9 cellular contexts compared by ENCODE assay signal in genomic region chr2:152499921-152500320, GRCh38.
DNase-seq lines count a peak whose midpoint lies in the region; ATAC-seq, FAIRE-seq and TF ChIP-seq lines count a peak whose summit lies in the region.
"Had no signal": no experiment of that assay in that cellular context is flagged by ENCODE, and none has a peak within 500 bp of the region (broad histone marks: within the 10 kb centered on the region; RNA-seq: fewer than 3 reads in every experiment).

No MANE protein-coding gene starts in this region.

- H3K18ac ChIP-seq in mesenchymal stem cell (ENCODE audit: low read depth in 1 of 2, low read length in 2 of 2): no peak overlapping the region

- H3K36me3 ChIP-seq in mammary epithelial cell (ENCODE audit: insufficient read depth, low read length): no peaks in the 10 kb centered on the region
- H3K36me3 ChIP-seq in mesenchymal stem cell (ENCODE audit: control insufficient read depth in 1 of 2, insufficient read depth in 2 of 2, low read depth in 1 of 2, low read length in 2 of 2): no peaks in the 10 kb centered on the region
- no peaks in the 10 kb centered on the region for H3K36me3 ChIP-seq in upper lobe of right lung

- TF ChIP-seq CTCF in MCF 10A (IDR thresholded peaks at IDR 0.05; ENCODE audit: unreplicated experiment): no peak
- TF ChIP-seq CTCF in mammary epithelial cell (conservative IDR thresholded peaks at IDR 0.05 in 1 of 2, IDR thresholded peaks at IDR 0.05 in 1 of 2; ENCODE audit: extremely low read depth in 1 of 2, insufficient read depth in 1 of 2, low read depth in 1 of 2, low read length in 2 of 2): no peak
- TF ChIP-seq CTCF in coronary artery (IDR thresholded peaks at IDR 0.05): no peak
- TF ChIP-seq CTCF in upper lobe of right lung (IDR thresholded peaks at IDR 0.05): no peak

- peaks cover 14% of the 10 kb centered on the region for H3K9me3 Mint-ChIP-seq in MCF 10A (ENCODE audit: unreplicated experiment)
- H3K9me3 Mint-ChIP-seq: activated naive CD4-positive, alpha-beta T cell treated with anti-CD3 and anti-CD28 coated beads, Interleukin-2, amount 50 U/mL, for 72 hours had no signal

- WGBS in mammary epithelial cell (ENCODE audit: low coverage, missing lambda C conversion rate): 100% methylated on average over 2 of the region's 2 CpGs
- 5% methylated on average over 1 of the region's 2 CpGs for WGBS in mesenchymal stem cell

- dilution Hi-C loops in mammary epithelial cell (cut with HindIII; ENCODE audit: low sequenced_read_pairs): no loop called here

- H4K8ac ChIP-seq in mesenchymal stem cell (ENCODE audit: low read length): no peak overlapping the region

- H3K4ac ChIP-seq in mesenchymal stem cell (ENCODE audit: low read depth in 1 of 2, low read length in 2 of 2): no peak overlapping the region

- H3K9me3 ChIP-seq in mammary epithelial cell (replicated peaks; ENCODE audit: insufficient read depth, low read length) (no peaks in the 10 kb centered on the region), mesenchymal stem cell (ENCODE audit: control insufficient read depth, low read length) (no peaks in the 10 kb centered on the region), upper lobe of right lung (no peaks in the 10 kb centered on the region)

- H4K91ac ChIP-seq in mesenchymal stem cell (ENCODE audit: low read length): no peak overlapping the region

- H2BK5ac ChIP-seq in mesenchymal stem cell (ENCODE audit: low read depth, low read length, poor library complexity, severe bottlenecking): peak overlapping the region; percentile 21

- peak overlapping the region; percentile 56 for H3K4me3 Mint-ChIP-seq in MCF 10A (ENCODE audit: unreplicated experiment)

- H3K79me2 ChIP-seq in mammary epithelial cell (ENCODE audit: insufficient read depth, low read length): peaks cover 97% of the 10 kb centered on the region

- H3K14ac ChIP-seq in mesenchymal stem cell (ENCODE audit: low read length in 2 of 2): no peak overlapping the region

- H3K9ac ChIP-seq in mammary epithelial cell (ENCODE audit: insufficient read depth, low read length): no peak overlapping the region
- H3K9ac ChIP-seq in mesenchymal stem cell (ENCODE audit: low read length): peak overlapping the region; percentile 75

- H2BK15ac ChIP-seq in mesenchymal stem cell (ENCODE audit: low read depth, poor library complexity, severe bottlenecking): no peak overlapping the region

- FAIRE-seq in H54 (lab: Jason Lieb, UNC) (no peak), GM19239 (lab: Jason Lieb, UNC) (no peak)

- intact Hi-C loops in MCF 10A (cut with micrococcal nuclease) (no loop called here), mammary epithelial cell (cut with micrococcal nuclease) (no loop called here), upper lobe of right lung (cut with DNase I) (no loop called here)

- no peak overlapping the region for H2BK120ac ChIP-seq in mesenchymal stem cell (ENCODE audit: low read depth, low read length)

- peaks cover 19% of the 10 kb centered on the region for H3K79me1 ChIP-seq in mesenchymal stem cell (replicated peaks; ENCODE audit: low read length, poor library complexity, severe bottlenecking)

- POLR2A ChIA-PET in MCF 10A (lab: Yijun Ruan, JAX): interaction anchor here (0.9 to 6.6 kb wide), 19 partner anchors 8 to 324 kb away, joined by 3 to 55 read pairs (median 5); partner anchors contain the start of genes FMNL2 and PRPF40A

- no peak overlapping the region for H2BK12ac ChIP-seq in mesenchymal stem cell (ENCODE audit: low read length in 2 of 2)

- no peak overlapping the region for H3K4me2 ChIP-seq in mammary epithelial cell (ENCODE audit: insufficient read depth, low read depth, low read length)
- H3K4me2 ChIP-seq in mesenchymal stem cell (ENCODE audit: low read length, poor library complexity, severe bottlenecking): no peak overlapping the region

- peak overlapping the region; percentile 52 for H3K27ac Mint-ChIP-seq in MCF 10A (ENCODE audit: low read depth, unreplicated experiment)
- H3K27ac Mint-ChIP-seq: activated naive CD4-positive, alpha-beta T cell treated with anti-CD3 and anti-CD28 coated beads, Interleukin-2, amount 50 U/mL, for 72 hours had no signal

- in situ Hi-C loops in mammary epithelial cell (cut with MboI; ENCODE audit: low sequenced_read_pairs in 2 of 2): no loop called here

- H3K27me3 Mint-ChIP-seq in MCF 10A (ENCODE audit: insufficient read depth, unreplicated experiment): no peaks in the 10 kb centered on the region

- H2AFZ ChIP-seq in mammary epithelial cell (ENCODE audit: low read depth, low read length): no peak overlapping the region
- no peak overlapping the region for H2AFZ ChIP-seq in mesenchymal stem cell (ENCODE audit: low read depth, low read length)

- H2AK5ac ChIP-seq in mesenchymal stem cell (ENCODE audit: low read length, severe bottlenecking): no peak overlapping the region

- peak; percentile 91 for ATAC-seq in upper lobe of right lung
- ATAC-seq: activated naive CD4-positive, alpha-beta T cell treated with anti-CD3 and anti-CD28 coated beads, Interleukin-2, amount 50 U/mL, for 72 hours had no signal

- H4K20me1 ChIP-seq in mammary epithelial cell (ENCODE audit: insufficient read depth, low read length): no peaks in the 10 kb centered on the region

- TF ChIP-seq POLR2A in H54 (IDR thresholded peaks at IDR 0.05; ENCODE audit: low read depth, low read length): no peak

- H3K27ac ChIP-seq in mammary epithelial cell (ENCODE audit: insufficient read depth, low read depth, low read length) (no peak overlapping the region), coronary artery (peak overlapping the region; percentile 27 to 87), mesenchymal stem cell (ENCODE audit: low read length, poor library complexity, severe bottlenecking) (peak overlapping the region; percentile 17), upper lobe of right lung (peak overlapping the region; percentile 63)

- H3K27me3 ChIP-seq in mammary epithelial cell (ENCODE audit: insufficient read depth, low read length) (no peaks in the 10 kb centered on the region), mesenchymal stem cell (ENCODE audit: control insufficient read depth in 1 of 2, insufficient read depth in 1 of 2, low read length in 2 of 2) (no peaks in the 10 kb centered on the region), upper lobe of right lung (no peaks in the 10 kb centered on the region)

- DNase-seq in MCF 10A (ENCODE audit: unreplicated experiment): peak; percentile 69
- no peak for DNase-seq in mammary epithelial cell
- no peak for DNase-seq in coronary artery (ENCODE audit: low spot score)
- peak; percentile 88 for DNase-seq in mesenchymal stem cell
- no peak for DNase-seq in upper lobe of right lung
- no peak for DNase-seq in EL
- DNase-seq in H54 (ENCODE audit: insufficient read length, low spot score): no peak
- DNase-seq in GM19239 (ENCODE audit: insufficient read length, low spot score): no peak

- H3K4me1 ChIP-seq in mammary epithelial cell (ENCODE audit: insufficient read depth, low read length) (peaks cover 11% of the 10 kb centered on the region), mesenchymal stem cell (ENCODE audit: control insufficient read depth, insufficient read depth, low read depth, low read length) (peaks cover 9% of the 10 kb centered on the region), upper lobe of right lung (peaks cover 15% of the 10 kb centered on the region)

- peaks cover 24% of the 10 kb centered on the region for H3K36me3 Mint-ChIP-seq in MCF 10A (ENCODE audit: insufficient read depth, unreplicated experiment)
- H3K36me3 Mint-ChIP-seq: activated naive CD4-positive, alpha-beta T cell treated with anti-CD3 and anti-CD28 coated beads, Interleukin-2, amount 50 U/mL, for 72 hours had no signal

- H3K4me3 ChIP-seq in mammary epithelial cell (replicated peaks in 1 of 3; ENCODE audit: insufficient read depth in 1 of 3, low read depth in 2 of 3, low read length in 3 of 3) (no peak overlapping the region), coronary artery (peak overlapping the region; percentile 34), mesenchymal stem cell (ENCODE audit: insufficient read depth in 1 of 2, low read depth in 1 of 2, low read length in 2 of 2) (peak overlapping the region in 1 of 2 experiments; percentile 35), upper lobe of right lung (no peak overlapping the region)

- no peak overlapping the region for H3K23ac ChIP-seq in mesenchymal stem cell (ENCODE audit: low read length in 2 of 2)

- BruUV-seq in MCF 10A (replicated peaks; lab: Mats Ljungman, UMichigan) (no TSS peak), mammary epithelial cell (replicated peaks; lab: Mats Ljungman, UMichigan) (no TSS peak)

- CTCF ChIA-PET in MCF 10A (lab: Yijun Ruan, JAX) (interaction anchor here (0.5 to 2.2 kb wide), 7 partner anchors 11 to 321 kb away, joined by 3 to 11 read pairs (median 3); no protein-coding TSS in a partner anchor), mammary epithelial cell (lab: Charles Lee; ENCODE audit: low non-redundant PET) (no interaction called here)

- peaks cover 60% of the 10 kb centered on the region for H3K4me1 Mint-ChIP-seq in MCF 10A (ENCODE audit: insufficient read depth, unreplicated experiment)

Comparison
In these comparisons a context has a peak if more than half of its experiments do, and no peak if none do; other contexts are left out.
1. DNase-seq: peak in MCF 10A (single experiment) and mesenchymal stem cell (single experiment); none in mammary epithelial cell (single experiment), coronary artery (single experiment), upper lobe of right lung (single experiment), EL (single experiment), H54 (single experiment) and GM19239 (single experiment).